Comparison of ENCODE assay signal across 15 cellular contexts in genomic region chr20:58909585-58909984, GRCh38. TPM values are rescaled to one million over a fixed set of nuclear protein-coding genes. Genes with fewer than 3 reads are reported as not detected.
DNase-seq lines count a peak whose midpoint lies in the region; ATAC-seq and TF ChIP-seq lines count a peak whose summit lies in the region.
"Had no signal": no experiment of that assay in that cellular context is flagged by ENCODE, and none has a peak within 500 bp of the region (broad histone marks: within the 10 kb centered on the region; RNA-seq: fewer than 3 reads in every experiment).

No MANE protein-coding gene starts in this region.

- peaks cover 32 to 49% (median 38%) of the 10 kb centered on the region in 3 donors for H3K4me1 Mint-ChIP-seq in IgD-negative memory B cell
- H3K4me1 Mint-ChIP-seq in naive B cell, result peaks cover 39 to 61% (median 41%) of the 10 kb centered on the region in 3 donors
- H3K4me1 Mint-ChIP-seq in type B pancreatic cell (ENCODE audit: unreplicated experiment), result peaks cover 32% of the 10 kb centered on the region
- peaks cover 43 to 50% of the 10 kb centered on the region in 2 donors for H3K4me1 Mint-ChIP-seq in effector memory CD8-positive, alpha-beta T cell (ENCODE audit: low read depth in 2 of 2)

- H3K9me3 ChIP-seq in left ventricle myocardium inferior (replicated peaks) (no peaks in the 10 kb centered on the region), Karpas-422 (ENCODE audit: low read length) (no peaks in the 10 kb centered on the region)
- H3K9me3 ChIP-seq: MG63 had no signal

- peaks cover 47% of the 10 kb centered on the region for H3K4me1 ChIP-seq in left ventricle myocardium inferior
- H3K4me1 ChIP-seq in Karpas-422 (ENCODE audit: low read length), result peaks cover 64% of the 10 kb centered on the region

- H4K20me1 ChIP-seq in Karpas-422 (ENCODE audit: insufficient read depth, low read depth, low read length), result no peaks in the 10 kb centered on the region

- no peaks in the 10 kb centered on the region for H3K9me2 ChIP-seq in Karpas-422 (replicated peaks; ENCODE audit: insufficient read depth, low read length)

- H3K27ac Mint-ChIP-seq in IgD-negative memory B cell (peak overlapping the region in 2 of 3 donors; percentile 49 to 59), naive B cell (peak overlapping the region; percentile 38 to 98 (median 86)), type B pancreatic cell (peak overlapping the region; percentile 29)
- H3K27ac Mint-ChIP-seq in effector memory CD8-positive, alpha-beta T cell, result peak overlapping the region in 1 of 2 donors; percentile 35

- no peak for TF ChIP-seq CTCF in left ventricle myocardium inferior (IDR thresholded peaks at IDR 0.05; ENCODE audit: borderline replicate concordance)
- no peak for TF ChIP-seq CTCF in type B pancreatic cell (conservative IDR thresholded peaks at IDR 0.05)

- H3K4me3 Mint-ChIP-seq in IgD-negative memory B cell (peak overlapping the region in 1 of 4 donors; percentile 12), naive B cell (peak overlapping the region in 4 of 8 donors; percentile 32 to 76 (median 42)), type B pancreatic cell (no peak overlapping the region)
- no peak overlapping the region for H3K4me3 Mint-ChIP-seq in effector memory CD8-positive, alpha-beta T cell

- no peaks in the 10 kb centered on the region for H3K27me3 ChIP-seq in left ventricle myocardium inferior (ENCODE audit: low read depth)
- no peaks in the 10 kb centered on the region for H3K27me3 ChIP-seq in Karpas-422 (ENCODE audit: low read length)
- H3K27me3 ChIP-seq: MG63 had no signal

- H3K27me3 Mint-ChIP-seq in IgD-negative memory B cell, result no peaks in the 10 kb centered on the region
- H3K27me3 Mint-ChIP-seq in naive B cell, result no peaks in the 10 kb centered on the region
- no peaks in the 10 kb centered on the region for H3K27me3 Mint-ChIP-seq in type B pancreatic cell
- H3K27me3 Mint-ChIP-seq in effector memory CD8-positive, alpha-beta T cell, result no peaks in the 10 kb centered on the region

- H3K4me3 ChIP-seq in left ventricle myocardium inferior (no peak overlapping the region), Karpas-422 (ENCODE audit: low read length) (no peak overlapping the region)
- H3K4me3 ChIP-seq: MG63 had no signal

- ATAC-seq in Right ventricle myocardium inferior, result no peak
- no peak for ATAC-seq in naive B cell (ENCODE audit: low read depth in 2 of 2)
- ATAC-seq in effector memory CD8-positive, alpha-beta T cell (replicated peaks), result no peak

- H3K36me3 ChIP-seq in left ventricle myocardium inferior (peaks cover 58% of the 10 kb centered on the region), Karpas-422 (ENCODE audit: insufficient read depth, low read length) (peaks cover 58% of the 10 kb centered on the region)

- no peak overlapping the region for H3K9ac ChIP-seq in Karpas-422 (ENCODE audit: low read length)

- H3K36me3 Mint-ChIP-seq in IgD-negative memory B cell (peaks cover 16% of the 10 kb centered on the region), naive B cell (peaks cover 18 to 47% of the 10 kb centered on the region in 2 donors), type B pancreatic cell (peaks cover 64% of the 10 kb centered on the region)
- H3K36me3 Mint-ChIP-seq in effector memory CD8-positive, alpha-beta T cell (ENCODE audit: insufficient read depth), result peaks cover 82% of the 10 kb centered on the region

- no peak overlapping the region for H3K4me2 ChIP-seq in Karpas-422 (ENCODE audit: low read depth, low read length, poor library complexity, severe bottlenecking)

- H3K79me2 ChIP-seq in Karpas-422 (ENCODE audit: low read length), result no peaks in the 10 kb centered on the region

- H3K9me3 Mint-ChIP-seq in IgD-negative memory B cell (peaks cover 0 to 2% (median 0%) of the 10 kb centered on the region in 3 donors), naive B cell (peaks cover 0 to 4% (median 0%) of the 10 kb centered on the region in 7 donors), type B pancreatic cell (no peaks in the 10 kb centered on the region)
- no peaks in the 10 kb centered on the region for H3K9me3 Mint-ChIP-seq in effector memory CD8-positive, alpha-beta T cell

- intact Hi-C loops in left ventricle myocardium inferior (cut with micrococcal nuclease) (loop anchor here (10.0 kb wide), 1 partner anchor 75 kb away; the partner anchor contains the start of gene NELFCD), Right ventricle myocardium inferior (cut with DNase I) (loop anchor here (5.0 kb wide), 1 partner anchor 602 kb away; the partner anchor contains the start of gene RAB22A)

- DNase-seq in left ventricle myocardium inferior (no peak), Right ventricle myocardium inferior (ENCODE audit: missing footprints) (no peak), naive B cell (no peak), type B pancreatic cell (ENCODE audit: extremely low spot score, unreplicated experiment) (no peak), nucleus accumbens (lab: John Stamatoyannopoulos, UW) (no peak), Karpas-422 (no peak)
- DNase-seq in effector memory CD8-positive, alpha-beta T cell, result no peak
- DNase-seq: C1 segment of cervical spinal cord, EL, MG63, NCI-H1092, NCI-H1694, NCI-H510A treated with DMSO at 0.1 percent for 48 hours, NCI-H82 had no signal

- H3K27ac ChIP-seq in left ventricle myocardium inferior (replicated peaks) (peak overlapping the region; percentile 89), Karpas-422 (ENCODE audit: low read length) (no peak overlapping the region)

- no peak overlapping the region for H2AFZ ChIP-seq in Karpas-422 (ENCODE audit: low read length)

RNA-seq across cellular contexts. Expression of gene GNAS, which starts 57.1 kb away (rescaled TPM):
- total RNA-seq in left ventricle myocardium inferior (1,444 TPM), Right ventricle myocardium inferior (1,475 TPM), type B pancreatic cell (ENCODE audit: low replicate concordance) (1,005 and 1,406 TPM in 2 replicates)
- polyA plus RNA-seq in IgD-negative memory B cell (203 TPM), naive B cell (ENCODE audit: low read depth in 6 of 6) (100 to 1,000 TPM; 133 to 298 (median 194) TPM)
- total RNA-seq in Karpas-422 (2014; rRNA removed; shearing (Covaris generic); ENCODE audit: low replicate concordance), result 600 and 624 TPM in 2 replicates

RNA-seq across cellular contexts. Expression of gene GNAS-AS1, which starts 58.9 kb away (rescaled TPM):
- 0.25 TPM for total RNA-seq in left ventricle myocardium inferior
- 0.38 TPM for total RNA-seq in Right ventricle myocardium inferior
- polyA plus RNA-seq in IgD-negative memory B cell, result not detected
- under 1 TPM in 1 of 6 donors, not detected in 5; 0.35 TPM for polyA plus RNA-seq in naive B cell (ENCODE audit: low read depth in 6 of 6)
- 1.7 and 6.1 TPM in 2 replicates for total RNA-seq in type B pancreatic cell (ENCODE audit: low replicate concordance)
- total RNA-seq in Karpas-422 (2014; rRNA removed; shearing (Covaris generic); ENCODE audit: low replicate concordance), result 4.0 and 6.3 TPM in 2 replicates
